Comparison of ENCODE assay signal across 8 cellular contexts in genomic region chr14:67358914-67359313, GRCh38. TPM values are rescaled to one million over a fixed set of nuclear protein-coding genes. Genes with fewer than 3 reads are reported as not detected.
DNase-seq lines count a peak whose midpoint lies in the region; FAIRE-seq and TF ChIP-seq lines count a peak whose summit lies in the region.

No MANE protein-coding gene starts in this region.

- intact Hi-C loops in mammary epithelial cell (cut with micrococcal nuclease) (loop anchor here (1.0 to 10.0 kb wide), 4 partner anchors 15 to 854 kb away; partner anchors contain the start of genes GPHN, PALS1 and PLEK2), posterior vena cava (cut with DNase I) (no loop called here)

- CTCF ChIA-PET in CD8-positive, alpha-beta memory T cell (lab: Charles Lee) = interaction anchor here (0.5 to 1.3 kb wide), 6 partner anchors 8 to 333 kb away, joined by 3 to 8 read pairs (median 4); no protein-coding TSS in a partner anchor
- CTCF ChIA-PET in mammary epithelial cell (lab: Charles Lee; ENCODE audit: low non-redundant PET) = no interaction called here

- no peaks in the 10 kb centered on the region for H3K9me3 ChIP-seq in CD8-positive, alpha-beta memory T cell (ENCODE audit: low read length)
- H3K9me3 ChIP-seq in mammary epithelial cell (replicated peaks; ENCODE audit: insufficient read depth, low read length) (no peaks in the 10 kb centered on the region), mononuclear cell (ENCODE audit: low read depth, low read length) (no peaks in the 10 kb centered on the region)

- no peaks in the 10 kb centered on the region for H3K36me3 ChIP-seq in CD8-positive, alpha-beta memory T cell (ENCODE audit: insufficient read depth, low read length)
- peaks cover 2% of the 10 kb centered on the region for H3K36me3 ChIP-seq in mammary epithelial cell (ENCODE audit: insufficient read depth, low read length)

- peaks cover 27% of the 10 kb centered on the region for H3K4me1 ChIP-seq in CD8-positive, alpha-beta memory T cell (ENCODE audit: insufficient read depth, low read length)
- H3K4me1 ChIP-seq in mammary epithelial cell (ENCODE audit: insufficient read depth, low read length) = peaks cover 27% of the 10 kb centered on the region
- peaks cover 36% of the 10 kb centered on the region for H3K4me1 ChIP-seq in mononuclear cell (ENCODE audit: insufficient read depth, low read length)

- POLR2A ChIA-PET in CD8-positive, alpha-beta memory T cell (lab: Charles Lee) = interaction anchor here (1.2 to 1.3 kb wide), 3 partner anchors 118 to 241 kb away, joined by 4 to 7 read pairs (median 5); partner anchors contain the start of genes PALS1, PIGH and TMEM229B

- no peak for DNase-seq in CD8-positive, alpha-beta memory T cell
- no peak for DNase-seq in Jurkat, Clone E6-1 (ENCODE audit: low read depth, low spot score)
- DNase-seq in mammary epithelial cell (peak; percentile 23), posterior vena cava (ENCODE audit: low spot score) (no peak), frontal cortex (ENCODE audit: low spot score in 2 of 2) (no peak), DMS114 treated with DMSO at 0.1 percent for 48 hours (lab: John Stamatoyannopoulos, UW; ENCODE audit: unreplicated experiment) (no peak)
- no peak for DNase-seq in activated CD4-positive, alpha-beta T cell treated with anti-CD3 and anti-CD28 coated beads, Interleukin-2, amount 50 U/mL, for 4 hours

- peak overlapping the region; percentile 98 for H3K9ac ChIP-seq in mammary epithelial cell (ENCODE audit: insufficient read depth, low read length)

- WGBS in mammary epithelial cell (ENCODE audit: low coverage, missing lambda C conversion rate) = 15% methylated on average over 8 of the region's 10 CpGs

- H3K4me3 ChIP-seq in CD8-positive, alpha-beta memory T cell (ENCODE audit: low read length) = peak overlapping the region; percentile 56
- peak overlapping the region; percentile 99 for H3K4me3 ChIP-seq in Jurkat, Clone E6-1 (ENCODE audit: low read length)
- H3K4me3 ChIP-seq in mammary epithelial cell (replicated peaks in 1 of 3; ENCODE audit: insufficient read depth in 1 of 3, low read depth in 2 of 3, low read length in 3 of 3) (peak overlapping the region; percentile 82 to 90 (median 88)), mononuclear cell (ENCODE audit: low read length) (peak overlapping the region; percentile 70)

- H3K79me2 ChIP-seq in mammary epithelial cell (ENCODE audit: insufficient read depth, low read length) = peaks cover 93% of the 10 kb centered on the region

- H2AFZ ChIP-seq in mammary epithelial cell (ENCODE audit: low read depth, low read length) = peak overlapping the region; percentile 73

- H3K4me3 Mint-ChIP-seq in CD8-positive, alpha-beta memory T cell = peak overlapping the region; percentile 93 to 100 (median 98)

- peaks cover 0 to 1% (median 0%) of the 10 kb centered on the region in 5 donors for H3K9me3 Mint-ChIP-seq in CD8-positive, alpha-beta memory T cell

- no TSS peak for BruUV-seq in mammary epithelial cell (replicated peaks; lab: Mats Ljungman, UMichigan)

- peak overlapping the region; percentile 91 to 100 (median 98) for H3K27ac Mint-ChIP-seq in CD8-positive, alpha-beta memory T cell

- peaks cover 0 to 36% (median 0%) of the 10 kb centered on the region in 3 donors for H3K36me3 Mint-ChIP-seq in CD8-positive, alpha-beta memory T cell

- peaks cover 2% of the 10 kb centered on the region for H4K20me1 ChIP-seq in mammary epithelial cell (ENCODE audit: insufficient read depth, low read length)

- H3K27ac ChIP-seq in CD8-positive, alpha-beta memory T cell (ENCODE audit: low read depth, low read length) = peak overlapping the region; percentile 92
- H3K27ac ChIP-seq in mammary epithelial cell (ENCODE audit: insufficient read depth, low read depth, low read length) = peak overlapping the region; percentile 97

- peaks cover 51 to 86% (median 85%) of the 10 kb centered on the region in 3 donors for H3K4me1 Mint-ChIP-seq in CD8-positive, alpha-beta memory T cell

- in situ Hi-C loops in mammary epithelial cell (cut with MboI; ENCODE audit: low sequenced_read_pairs in 2 of 2) = no loop called here

- FAIRE-seq in frontal cortex (lab: Jason Lieb, UNC) = no peak

- peak overlapping the region; percentile 80 for H3K4me2 ChIP-seq in mammary epithelial cell (ENCODE audit: insufficient read depth, low read depth, low read length)

- peaks cover 0 to 3% of the 10 kb centered on the region in 2 donors for H3K27me3 Mint-ChIP-seq in CD8-positive, alpha-beta memory T cell

- no peak for TF ChIP-seq CTCF in mammary epithelial cell (conservative IDR thresholded peaks at IDR 0.05 in 1 of 2, IDR thresholded peaks at IDR 0.05 in 1 of 2; ENCODE audit: extremely low read depth in 1 of 2, insufficient read depth in 1 of 2, low read depth in 1 of 2, low read length in 2 of 2)

- dilution Hi-C loops in mammary epithelial cell (cut with HindIII; ENCODE audit: low sequenced_read_pairs) = no loop called here

- no peaks in the 10 kb centered on the region for H3K27me3 ChIP-seq in CD8-positive, alpha-beta memory T cell (ENCODE audit: insufficient read depth, low read length, poor library complexity, severe bottlenecking)
- H3K27me3 ChIP-seq in mammary epithelial cell (ENCODE audit: insufficient read depth, low read length) (no peaks in the 10 kb centered on the region), mononuclear cell (ENCODE audit: insufficient read depth, low read length) (no peaks in the 10 kb centered on the region)

RNA-seq across cellular contexts. Expression of gene ATP6V1D, which starts 0.7 kb away (rescaled TPM):
- total RNA-seq in CD8-positive, alpha-beta memory T cell = 10 to 100 TPM; 34.4 to 35.4 TPM
- polyA plus RNA-seq in CD8-positive, alpha-beta memory T cell = 49.9 TPM
- 99.1 TPM for polyA plus RNA-seq in Jurkat, Clone E6-1 (2012; ENCODE audit: insufficient read depth, insufficient read length)
- 100 to 1,000 TPM in 1 of 2 donors, 10 to 100 TPM in 1; 87.1 to 124 TPM for total RNA-seq in mammary epithelial cell
- 46.9 TPM for polyA plus RNA-seq in mammary epithelial cell
- polyA minus RNA-seq in mammary epithelial cell = 34.1 TPM
- 45.8 TPM for total RNA-seq in mononuclear cell
- 10 to 100 TPM; 48.9 to 56.0 TPM for total RNA-seq in posterior vena cava
- total RNA-seq in frontal cortex = 159 TPM

RNA-seq across cellular contexts. Expression of gene EIF2S1, which starts 1.2 kb away (rescaled TPM):
- 100 to 1,000 TPM; 329 to 338 TPM for total RNA-seq in CD8-positive, alpha-beta memory T cell
- 145 TPM for polyA plus RNA-seq in CD8-positive, alpha-beta memory T cell
- polyA plus RNA-seq in Jurkat, Clone E6-1 (2012; ENCODE audit: insufficient read depth, insufficient read length) = 277 TPM
- total RNA-seq in mammary epithelial cell (100 to 1,000 TPM; 120 to 198 TPM), mononuclear cell (31.6 TPM), posterior vena cava (10 to 100 TPM; 55.5 to 56.3 TPM), frontal cortex (128 TPM)
- 156 TPM for polyA plus RNA-seq in mammary epithelial cell
- 264 TPM for polyA minus RNA-seq in mammary epithelial cell

RNA-seq across cellular contexts. Expression of gene PLEK2, which starts 53.1 kb away (rescaled TPM):
- 1 to 10 TPM in 1 of 2 experiments, under 1 TPM in 1; 0.81 to 1.2 TPM for total RNA-seq in CD8-positive, alpha-beta memory T cell
- 0.58 TPM for polyA plus RNA-seq in CD8-positive, alpha-beta memory T cell
- polyA plus RNA-seq in Jurkat, Clone E6-1 (2012; ENCODE audit: insufficient read depth, insufficient read length) = not detected
- total RNA-seq in mammary epithelial cell (100 to 1,000 TPM in 1 of 2 donors, 1 to 10 TPM in 1; 9.8 to 152 TPM), mononuclear cell (3.9 TPM), posterior vena cava (1 to 10 TPM; 1.2 to 2.0 TPM), frontal cortex (0.41 TPM)
- 156 TPM for polyA plus RNA-seq in mammary epithelial cell
- 138 TPM for polyA minus RNA-seq in mammary epithelial cell
